20 cellular contexts compared by ENCODE assay signal in the genomic region with DNA sequence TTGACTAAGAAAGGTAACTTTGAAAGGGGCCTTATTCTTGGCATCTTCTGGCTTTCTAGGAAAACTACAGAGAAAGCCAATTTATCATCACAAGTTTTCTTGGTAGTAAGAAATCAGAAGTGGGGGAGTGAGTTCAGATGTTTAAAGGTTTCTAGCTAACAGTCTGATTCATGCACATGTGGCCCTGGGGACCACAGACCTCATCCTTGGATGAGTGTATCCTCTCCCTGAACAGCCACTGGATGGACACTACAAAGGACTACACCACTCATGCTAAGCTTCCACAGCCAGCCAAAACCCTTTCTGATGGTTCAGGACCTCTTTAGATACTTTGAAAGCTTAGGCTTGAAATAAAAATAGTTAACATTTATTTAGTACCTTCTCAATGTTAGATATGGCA.
DNase-seq lines count a peak whose midpoint lies in the region; ATAC-seq, FAIRE-seq and TF ChIP-seq lines count a peak whose summit lies in the region.
"Had no signal": no experiment of that assay in that cellular context is flagged by ENCODE, and none has a peak within 500 bp of the region (broad histone marks: within the 10 kb centered on the region; RNA-seq: fewer than 3 reads in every experiment).

No MANE protein-coding gene starts in this region.

- H3K27me3 ChIP-seq in HepG2 (ENCODE audit: control insufficient read depth in 1 of 2, insufficient read depth in 2 of 2, low read length in 2 of 2) = no peaks in the 10 kb centered on the region
- H3K27me3 ChIP-seq in MM.1S (replicated peaks; ENCODE audit: insufficient read depth, low read length) = no peaks in the 10 kb centered on the region
- H3K27me3 ChIP-seq: SJSA1 had no signal

- in situ Hi-C loops in HepG2 (cut with HindIII; ENCODE audit: extremely low pct_ligation_motif_present, low pct_unique_long_range_greater_than_20kb) = no loop called here

- H3K4me3 ChIP-seq in HepG2 (replicated peaks in 1 of 3; ENCODE audit: insufficient read depth in 1 of 3, low read depth in 2 of 3, low read length in 3 of 3) = no peak overlapping the region
- no peak overlapping the region for H3K4me3 ChIP-seq in MM.1S (ENCODE audit: low read length)
- H3K4me3 ChIP-seq: GM23338, SJSA1 had no signal

- no peaks in the 10 kb centered on the region for H3K9me2 ChIP-seq in MM.1S (replicated peaks; ENCODE audit: insufficient read depth, low read length)

- no peaks in the 10 kb centered on the region for H3F3A ChIP-seq in MM.1S (ENCODE audit: insufficient read depth, low read length)

- H2AFZ ChIP-seq in HepG2 (ENCODE audit: low read length) = no peak overlapping the region
- H2AFZ ChIP-seq in MM.1S (ENCODE audit: low read length) = no peak overlapping the region
- H2AFZ ChIP-seq: GM23338 had no signal

- POLR2A ChIA-PET in activated CD8-positive, alpha-beta T cell treated with anti-CD3 and anti-CD28 coated beads for 36 hours (lab: Charles Lee) = no interaction called here
- POLR2A ChIA-PET in activated CD8-positive, alpha-beta T cell treated with anti-CD3 and anti-CD28 coated beads, Interleukin-2, amount 10 ng/mL, durations not matched to agents 7 days and 5 days (lab: Charles Lee) = interaction anchor here (0.8 kb wide), 1 partner anchor 254 kb away, joined by 3 read pairs; no protein-coding TSS in a partner anchor
- POLR2A ChIA-PET in HepG2 (lab: Yijun Ruan, JAX) = no interaction called here

- H4K20me1 ChIP-seq in HepG2 (ENCODE audit: insufficient read depth, low read length) (no peaks in the 10 kb centered on the region), MM.1S (ENCODE audit: insufficient read depth, low read length) (no peaks in the 10 kb centered on the region)

- no peak overlapping the region for H3K27ac ChIP-seq in HepG2 (ENCODE audit: extremely low read length, insufficient read depth, low read length)
- no peak overlapping the region for H3K27ac ChIP-seq in MM.1S (ENCODE audit: low read length)
- H3K27ac ChIP-seq: C4-2B, SJSA1 had no signal

- TF ChIP-seq EP300 in HepG2 (IDR thresholded peaks at IDR 0.05; ENCODE audit: low read depth in 2 of 2, low read length in 2 of 2) (no peak), HepG2 (CRISPR knock-in tag; IDR thresholded peaks at IDR 0.05; ENCODE audit: borderline replicate concordance) (no peak)

- H3K9me3 ChIP-seq in HepG2 (ENCODE audit: low read length) (no peaks in the 10 kb centered on the region), MM.1S (replicated peaks; ENCODE audit: insufficient read depth, low read length) (no peaks in the 10 kb centered on the region)
- H3K9me3 ChIP-seq: SJSA1 had no signal

- no peak for TF ChIP-seq POLR2A in HepG2 (IDR thresholded peaks at IDR 0.05; ENCODE audit: insufficient read depth in 1 of 2, low read depth in 2 of 2, low read length in 2 of 2)

- no peak overlapping the region for H3K27ac Mint-ChIP-seq in activated CD8-positive, alpha-beta T cell treated with anti-CD3 and anti-CD28 coated beads for 36 hours
- no peak overlapping the region for H3K27ac Mint-ChIP-seq in activated CD8-positive, alpha-beta T cell treated with anti-CD3 and anti-CD28 coated beads, Interleukin-2, amount 10 ng/mL, durations not matched to agents 7 days and 5 days
- no peak overlapping the region for H3K27ac Mint-ChIP-seq in activated T-helper 17 cell treated with anti-CD3 and anti-CD28 coated beads, Interleukin-2, amount 50 U/mL, for 72 hours
- no peak overlapping the region for H3K27ac Mint-ChIP-seq in stimulated activated naive B cell treated with anti-CD40 and anti-IgM and Interleukin-4, amounts not matched to agents 10 μg/mL and 1 μg/mL and 100 μg/mL, for 72 hours
- H3K27ac Mint-ChIP-seq: GM23338 had no signal

- no peaks in the 10 kb centered on the region for H3K36me3 Mint-ChIP-seq in activated CD8-positive, alpha-beta T cell treated with anti-CD3 and anti-CD28 coated beads for 36 hours (ENCODE audit: low read depth)
- H3K36me3 Mint-ChIP-seq in activated CD8-positive, alpha-beta T cell treated with anti-CD3 and anti-CD28 coated beads, Interleukin-2, amount 10 ng/mL, durations not matched to agents 7 days and 5 days (ENCODE audit: low read depth) = no peaks in the 10 kb centered on the region
- no peaks in the 10 kb centered on the region for H3K36me3 Mint-ChIP-seq in activated T-helper 17 cell treated with anti-CD3 and anti-CD28 coated beads, Interleukin-2, amount 50 U/mL, for 72 hours (ENCODE audit: low read depth)
- H3K36me3 Mint-ChIP-seq in stimulated activated naive B cell treated with anti-CD40 and anti-IgM and Interleukin-4, amounts not matched to agents 10 μg/mL and 1 μg/mL and 100 μg/mL, for 72 hours = no peaks in the 10 kb centered on the region

- H3K79me2 ChIP-seq in HepG2 (ENCODE audit: insufficient read depth, low read length) (no peaks in the 10 kb centered on the region), MM.1S (ENCODE audit: low read length) (no peaks in the 10 kb centered on the region)

- H3K27me3 Mint-ChIP-seq in activated CD8-positive, alpha-beta T cell treated with anti-CD3 and anti-CD28 coated beads for 36 hours = peaks cover 1% of the 10 kb centered on the region
- no peaks in the 10 kb centered on the region for H3K27me3 Mint-ChIP-seq in activated CD8-positive, alpha-beta T cell treated with anti-CD3 and anti-CD28 coated beads, Interleukin-2, amount 10 ng/mL, durations not matched to agents 7 days and 5 days (ENCODE audit: low read depth)
- peaks cover 8% of the 10 kb centered on the region for H3K27me3 Mint-ChIP-seq in activated T-helper 17 cell treated with anti-CD3 and anti-CD28 coated beads, Interleukin-2, amount 50 U/mL, for 72 hours
- H3K27me3 Mint-ChIP-seq in stimulated activated naive B cell treated with anti-CD40 and anti-IgM and Interleukin-4, amounts not matched to agents 10 μg/mL and 1 μg/mL and 100 μg/mL, for 72 hours = no peaks in the 10 kb centered on the region

- DNase-seq in activated CD8-positive, alpha-beta T cell treated with anti-CD3 and anti-CD28 coated beads for 36 hours = peak; percentile 57
- DNase-seq in activated CD8-positive, alpha-beta T cell treated with anti-CD3 and anti-CD28 coated beads, Interleukin-2, amount 10 ng/mL, durations not matched to agents 7 days and 5 days = no peak
- DNase-seq in ELR (ENCODE audit: low read depth) = peak; percentile 16
- no peak for DNase-seq in stimulated activated naive B cell treated with anti-CD40 and anti-IgM and Interleukin-4, amounts not matched to agents 10 μg/mL and 1 μg/mL and 100 μg/mL, for 72 hours
- DNase-seq in GM19238 (ENCODE audit: insufficient read length, low spot score) = no peak
- DNase-seq in HepG2 (ENCODE audit: low spot score) = no peak
- DNase-seq in MM.1S = no peak
- DNase-seq: KBM-7, NCI-H1048, NCI-H1436 treated with DMSO at 0.1 percent for 48 hours, NCI-H2029 treated with DMSO at 0.1 percent for 48 hours, NCI-H2171 treated with DMSO at 0.1 percent for 48 hours, NCI-H748 treated with DMSO at 0.1 percent for 48 hours, PC-3 had no signal

- peaks cover 2% of the 10 kb centered on the region for H3K4me1 Mint-ChIP-seq in activated CD8-positive, alpha-beta T cell treated with anti-CD3 and anti-CD28 coated beads for 36 hours (ENCODE audit: low read depth)
- H3K4me1 Mint-ChIP-seq in activated CD8-positive, alpha-beta T cell treated with anti-CD3 and anti-CD28 coated beads, Interleukin-2, amount 10 ng/mL, durations not matched to agents 7 days and 5 days (ENCODE audit: low read depth) = no peaks in the 10 kb centered on the region
- no peaks in the 10 kb centered on the region for H3K4me1 Mint-ChIP-seq in activated T-helper 17 cell treated with anti-CD3 and anti-CD28 coated beads, Interleukin-2, amount 50 U/mL, for 72 hours
- peaks cover 0 to 4% of the 10 kb centered on the region in 2 donors for H3K4me1 Mint-ChIP-seq in stimulated activated naive B cell treated with anti-CD40 and anti-IgM and Interleukin-4, amounts not matched to agents 10 μg/mL and 1 μg/mL and 100 μg/mL, for 72 hours

- CTCF ChIA-PET in activated CD8-positive, alpha-beta T cell treated with anti-CD3 and anti-CD28 coated beads for 36 hours (lab: Charles Lee) = interaction anchor here (1.2 kb wide), 1 partner anchor 9 kb away, joined by 3 read pairs; no protein-coding TSS in a partner anchor
- CTCF ChIA-PET in activated CD8-positive, alpha-beta T cell treated with anti-CD3 and anti-CD28 coated beads, Interleukin-2, amount 10 ng/mL, durations not matched to agents 7 days and 5 days (lab: Charles Lee) = no interaction called here
- CTCF ChIA-PET in HepG2 (lab: Yijun Ruan, JAX; ENCODE audit: low intra/inter-chr PET ratio, low total read pairs) = no interaction called here

- TF ChIP-seq CTCF in activated CD8-positive, alpha-beta T cell treated with anti-CD3 and anti-CD28 coated beads for 36 hours (IDR thresholded peaks at IDR 0.05) = no peak
- no peak for TF ChIP-seq CTCF in HepG2 (CRISPR knock-in tag; IDR thresholded peaks at IDR 0.05)
- TF ChIP-seq CTCF in MM.1S (IDR thresholded peaks at IDR 0.05; ENCODE audit: low read length) = no peak

- TF ChIP-seq RAD21 in HepG2 (CRISPR knock-in tag; IDR thresholded peaks at IDR 0.05) = no peak

- peak; percentile 92 for ATAC-seq in activated CD8-positive, alpha-beta T cell treated with anti-CD3 and anti-CD28 coated beads for 36 hours
- no peak for ATAC-seq in activated CD8-positive, alpha-beta T cell treated with anti-CD3 and anti-CD28 coated beads, Interleukin-2, amount 10 ng/mL, durations not matched to agents 7 days and 5 days
- ATAC-seq in activated T-helper 17 cell treated with anti-CD3 and anti-CD28 coated beads, Interleukin-2, amount 50 U/mL, for 72 hours (replicated peaks) = peak; percentile 45
- ATAC-seq in stimulated activated naive B cell treated with anti-CD40 and anti-IgM and Interleukin-4, amounts not matched to agents 10 μg/mL and 1 μg/mL and 100 μg/mL, for 72 hours (replicated peaks) = peak; percentile 60 to 61
- no peak for ATAC-seq in HepG2
- ATAC-seq: GM23338, HCT116, PC-3 had no signal

- FAIRE-seq in HepG2 (lab: Jason Lieb, UNC) = no peak
- FAIRE-seq: A204.1 had no signal

- no peak overlapping the region for H3K4me3 Mint-ChIP-seq in activated CD8-positive, alpha-beta T cell treated with anti-CD3 and anti-CD28 coated beads for 36 hours
- H3K4me3 Mint-ChIP-seq in activated CD8-positive, alpha-beta T cell treated with anti-CD3 and anti-CD28 coated beads, Interleukin-2, amount 10 ng/mL, durations not matched to agents 7 days and 5 days = no peak overlapping the region
- no peak overlapping the region for H3K4me3 Mint-ChIP-seq in activated T-helper 17 cell treated with anti-CD3 and anti-CD28 coated beads, Interleukin-2, amount 50 U/mL, for 72 hours
- no peak overlapping the region for H3K4me3 Mint-ChIP-seq in stimulated activated naive B cell treated with anti-CD40 and anti-IgM and Interleukin-4, amounts not matched to agents 10 μg/mL and 1 μg/mL and 100 μg/mL, for 72 hours
- H3K4me3 Mint-ChIP-seq: GM23338 had no signal

- H3K9me3 Mint-ChIP-seq in activated CD8-positive, alpha-beta T cell treated with anti-CD3 and anti-CD28 coated beads for 36 hours = no peaks in the 10 kb centered on the region
- H3K9me3 Mint-ChIP-seq in activated CD8-positive, alpha-beta T cell treated with anti-CD3 and anti-CD28 coated beads, Interleukin-2, amount 10 ng/mL, durations not matched to agents 7 days and 5 days (ENCODE audit: insufficient read depth) = peaks cover 3% of the 10 kb centered on the region
- no peaks in the 10 kb centered on the region for H3K9me3 Mint-ChIP-seq in activated T-helper 17 cell treated with anti-CD3 and anti-CD28 coated beads, Interleukin-2, amount 50 U/mL, for 72 hours
- H3K9me3 Mint-ChIP-seq in stimulated activated naive B cell treated with anti-CD40 and anti-IgM and Interleukin-4, amounts not matched to agents 10 μg/mL and 1 μg/mL and 100 μg/mL, for 72 hours = peaks cover 0 to 2% of the 10 kb centered on the region in 2 donors

- intact Hi-C loops in activated CD8-positive, alpha-beta T cell treated with anti-CD3 and anti-CD28 coated beads for 36 hours (cut with micrococcal nuclease) = no loop called here
- intact Hi-C loops in HepG2 (cut with micrococcal nuclease; ENCODE audit: unreplicated experiment) = no loop called here

- H3K36me3 ChIP-seq in HepG2 (replicated peaks in 1 of 2; ENCODE audit: control insufficient read depth in 1 of 2, insufficient read depth in 2 of 2, low read length in 2 of 2) (no peaks in the 10 kb centered on the region), MM.1S (replicated peaks; ENCODE audit: insufficient read depth, low read length) (no peaks in the 10 kb centered on the region)
- H3K36me3 ChIP-seq: SJSA1 had no signal

- H3K9ac ChIP-seq in HepG2 (ENCODE audit: insufficient read depth, low read depth, low read length) = no peak overlapping the region
- H3K9ac ChIP-seq in MM.1S (ENCODE audit: low read length) = no peak overlapping the region

- H3K4me2 ChIP-seq in HepG2 (ENCODE audit: low read depth, low read length) (no peak overlapping the region), MM.1S (ENCODE audit: low read depth, low read length) (no peak overlapping the region)
- H3K4me2 ChIP-seq: GM23338 had no signal

- no peaks in the 10 kb centered on the region for H3K4me1 ChIP-seq in HepG2 (ENCODE audit: insufficient read depth, low read length)
- peaks cover 1% of the 10 kb centered on the region; the same call in 1 of the 2 replicates for H3K4me1 ChIP-seq in MM.1S (ENCODE audit: low read length)

- no TSS peak for BruUV-seq in HepG2 (replicated peaks; lab: Mats Ljungman, UMichigan)

Comparison
In these comparisons a context has a peak if more than half of its experiments do, and no peak if none do; other contexts are left out.
1. ATAC-seq: peak in activated CD8-positive, alpha-beta T cell treated with anti-CD3 and anti-CD28 coated beads for 36 hours (single experiment), activated T-helper 17 cell treated with anti-CD3 and anti-CD28 coated beads, Interleukin-2, amount 50 U/mL, for 72 hours (single experiment) and stimulated activated naive B cell treated with anti-CD40 and anti-IgM and Interleukin-4, amounts not matched to agents 10 μg/mL and 1 μg/mL and 100 μg/mL, for 72 hours (2 of 2); none in activated CD8-positive, alpha-beta T cell treated with anti-CD3 and anti-CD28 coated beads, Interleukin-2, amount 10 ng/mL, durations not matched to agents 7 days and 5 days (single experiment) and HepG2 (single experiment).
2. DNase-seq: peak in activated CD8-positive, alpha-beta T cell treated with anti-CD3 and anti-CD28 coated beads for 36 hours (single experiment) and ELR (single experiment); none in activated CD8-positive, alpha-beta T cell treated with anti-CD3 and anti-CD28 coated beads, Interleukin-2, amount 10 ng/mL, durations not matched to agents 7 days and 5 days (single experiment), stimulated activated naive B cell treated with anti-CD40 and anti-IgM and Interleukin-4, amounts not matched to agents 10 μg/mL and 1 μg/mL and 100 μg/mL, for 72 hours (single experiment), GM19238 (single experiment), HepG2 (single experiment) and MM.1S (single experiment).